ENCODE assay signal across 8 cellular contexts in genomic region chr7:106064836-106065559, GRCh38. TPM values are rescaled to one million over a fixed set of nuclear protein-coding genes. Genes with fewer than 3 reads are reported as not detected.
DNase-seq lines count a peak whose midpoint lies in the region; ATAC-seq, FAIRE-seq and TF ChIP-seq lines count a peak whose summit lies in the region.

No MANE protein-coding gene starts in this region.

- H3K27me3 ChIP-seq in mucosa of rectum (ENCODE audit: control insufficient read depth in 2 of 2, insufficient read depth in 2 of 2, low read length in 2 of 2): no peaks in the 10 kb centered on the region

- H3K9me3 ChIP-seq in mucosa of rectum (ENCODE audit: control insufficient read depth in 2 of 2, low read length in 2 of 2): no peaks in the 10 kb centered on the region

- peak overlapping the region; percentile 92 for H3K27ac ChIP-seq in epithelial cell of prostate
- H3K27ac ChIP-seq in mucosa of rectum (ENCODE audit: low read depth in 2 of 2, low read length in 2 of 2): peak overlapping the region; percentile 72 to 82

- no peak for ATAC-seq in HG02588 (IDR thresholded peaks at IDR 0.05; ENCODE audit: unreplicated experiment)
- ATAC-seq in HG03342 (IDR thresholded peaks at IDR 0.05; ENCODE audit: unreplicated experiment): no peak
- ATAC-seq in GM21526 (IDR thresholded peaks at IDR 0.05; ENCODE audit: low FRiP score, unreplicated experiment): no peak
- no peak for ATAC-seq in GM21576 (IDR thresholded peaks at IDR 0.05; ENCODE audit: unreplicated experiment)

- DNase-seq in H54 (ENCODE audit: insufficient read length, low spot score) (peak; percentile 93), epithelial cell of prostate (ENCODE audit: low read depth, low spot score) (peak; percentile 93)

- peaks cover 15 to 22% of the 10 kb centered on the region in 2 donors for H3K4me1 ChIP-seq in mucosa of rectum (ENCODE audit: control insufficient read depth in 2 of 2, insufficient read depth in 2 of 2, low read length in 2 of 2)

- TF ChIP-seq POLR2A in H54 (IDR thresholded peaks at IDR 0.05; ENCODE audit: low read depth, low read length): peak; percentile 52; the same call in 1 of the 2 replicates

- no peaks in the 10 kb centered on the region for H3K36me3 ChIP-seq in mucosa of rectum (ENCODE audit: control insufficient read depth in 2 of 2, insufficient read depth in 2 of 2, low read length in 2 of 2)

- H3K9ac ChIP-seq in mucosa of rectum (ENCODE audit: low read depth in 1 of 2, low read length in 2 of 2): peak overlapping the region in 1 of 2 donors; percentile 23

- peak; percentile 79 for FAIRE-seq in H54 (lab: Jason Lieb, UNC)

- peak overlapping the region; percentile 46 to 60 for H3K4me3 ChIP-seq in mucosa of rectum (ENCODE audit: low read length in 2 of 2)

TF ChIP-seq in PFSK-1, 5 proteins besides CTCF, POLR2A, EP300 and RAD21:
- TF ChIP-seq SIN3A (IDR thresholded peaks at IDR 0.05; ENCODE audit: borderline replicate concordance, insufficient read depth, low read length) (no peak), POLR2AphosphoS5 (IDR thresholded peaks at IDR 0.05; ENCODE audit: low read depth, low read length) (no peak), FOXP2 (optimal IDR thresholded peaks at IDR 0.05; ENCODE audit: borderline replicate concordance, extremely low read depth, extremely low read length, insufficient read depth) (peak; percentile 56), REST (IDR thresholded peaks at IDR 0.05; ENCODE audit: insufficient read depth in 1 of 2, low read depth in 2 of 2, low read length in 2 of 2) (peak; percentile 71 to 74), TAF1 (IDR thresholded peaks at IDR 0.05; ENCODE audit: borderline replicate concordance, insufficient read depth, low read length) (no peak)

RNA-seq across cellular contexts. Expression of gene SYPL1, which starts 47.1 kb away (rescaled TPM):
- polyA plus RNA-seq in PFSK-1 (2012; ENCODE audit: insufficient read length, low read depth): 26.5 TPM
